Comparison of ENCODE assay signal across 26 cellular contexts in the genomic region with DNA sequence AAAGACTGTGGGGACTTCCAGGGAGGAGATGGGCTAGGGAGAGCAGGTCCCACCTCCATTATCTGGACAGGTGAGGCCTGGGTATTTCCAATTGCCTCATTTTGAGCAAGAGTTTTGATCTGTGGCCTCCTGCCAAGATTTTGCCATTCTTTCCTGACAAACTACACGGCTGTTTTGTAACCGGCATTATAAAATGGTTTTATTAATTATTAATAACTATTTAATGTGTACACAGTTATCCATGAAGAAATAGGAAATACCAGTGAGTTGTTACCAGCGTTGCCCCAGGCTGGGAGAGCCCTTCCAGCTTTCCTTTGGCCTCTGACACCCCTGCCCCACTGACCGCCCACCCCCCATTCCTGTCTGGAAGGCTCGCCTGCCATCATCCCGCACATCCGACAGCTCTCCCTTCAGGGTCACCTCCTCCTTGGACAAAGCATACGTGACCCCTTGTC. TPM values are rescaled to one million over a fixed set of nuclear protein-coding genes. Genes with fewer than 3 reads are reported as not detected.
DNase-seq lines count a peak whose midpoint lies in the region; ATAC-seq, FAIRE-seq and TF ChIP-seq lines count a peak whose summit lies in the region.
"Had no signal": no experiment of that assay in that cellular context is flagged by ENCODE, and none has a peak within 500 bp of the region (broad histone marks: within the 10 kb centered on the region; RNA-seq: fewer than 3 reads in every experiment).

No MANE protein-coding gene starts in this region.

- no peak overlapping the region for H4K8ac ChIP-seq in H9 (replicated peaks; ENCODE audit: insufficient read length, low read depth, low read length)

- H2BK120ac ChIP-seq in H9 (ENCODE audit: low read depth, low read length, poor library complexity, severe bottlenecking) = no peak overlapping the region

- no peaks in the 10 kb centered on the region for H3K27me3 ChIP-seq in body of pancreas
- H3K27me3 ChIP-seq in pancreas = no peaks in the 10 kb centered on the region
- no peaks in the 10 kb centered on the region for H3K27me3 ChIP-seq in H9 (ENCODE audit: insufficient read depth, low read length)
- H3K27me3 ChIP-seq: BLaER1 treated with 17β-estradiol and CSF1 and Interleukin-3, amounts not matched to agents 10 nM and 100 nM had no signal

- no peak overlapping the region for H3K18ac ChIP-seq in H9 (ENCODE audit: insufficient read length, low read depth, low read length)

- H3K79me1 ChIP-seq in H9 (ENCODE audit: insufficient read depth, low read depth, low read length, poor library complexity, severe bottlenecking) = no peaks in the 10 kb centered on the region

- no peaks in the 10 kb centered on the region for H4K20me1 ChIP-seq in H9 (ENCODE audit: control insufficient read depth, insufficient read depth, insufficient read length)

- no peak overlapping the region for H2BK12ac ChIP-seq in H9 (ENCODE audit: insufficient read length, low read depth, low read length)

- intact Hi-C loops in Calu3 (cut with micrococcal nuclease; ENCODE audit: unreplicated experiment) = loop anchor here (10.0 kb wide), 1 partner anchor 92 kb away; the partner anchor contains the start of gene SEC14L2
- intact Hi-C loops in body of pancreas (cut with DNase I) = no loop called here
- intact Hi-C loops in pancreas (cut with DNase I) = no loop called here

- H2AFZ ChIP-seq in H9 (ENCODE audit: low read length) = no peak overlapping the region

- H3K4ac ChIP-seq in H9 (ENCODE audit: low read depth, low read length) = no peak overlapping the region

- DNase-seq in Calu3 (peak; percentile 81), body of pancreas (peak; percentile 70 to 82 (median 78)), left lobe of liver (ENCODE audit: low spot score) (peak; percentile 75), pancreas (peak in 4 of 6 donors; percentile 33 to 77 (median 59)), NCI-H2029 (lab: John Stamatoyannopoulos, UW) (no peak), H9 (no peak), NCI-H1105 (lab: John Stamatoyannopoulos, UW) (no peak)
- DNase-seq in stimulated activated CD4-positive, alpha-beta T cell treated with anti-CD3 and anti-CD28 coated beads, Interleukin-1b, Interleukin-23, amount 100 ng/mL, for 48 hours = no peak
- DNase-seq: AML-193; CD4-positive, alpha-beta T cell; DMS53; Karpas-422; NCI-H1092 treated with DMSO at 0.1 percent for 48 hours; NCI-H1436 treated with DMSO at 0.1 percent for 48 hours; NCI-H1930; NCI-H446 treated with DMSO at 0.1 percent for 48 hours; NCI-H69; SHP77 had no signal

- H3K4me3 ChIP-seq in body of pancreas (no peak overlapping the region), pancreas (no peak overlapping the region)
- H3K4me3 ChIP-seq: BLaER1 treated with 17β-estradiol and CSF1 and Interleukin-3, amounts not matched to agents 10 nM and 100 nM had no signal

- H3K36me3 Mint-ChIP-seq in Calu3 (ENCODE audit: insufficient read depth, unreplicated experiment) = no peaks in the 10 kb centered on the region
- H3K36me3 Mint-ChIP-seq in H9 (ENCODE audit: insufficient read depth in 1 of 3, low read depth in 3 of 3) = no peaks in the 10 kb centered on the region

- H3K4me3 Mint-ChIP-seq in Calu3 (ENCODE audit: low read depth, unreplicated experiment) (no peak overlapping the region), H9 (no peak overlapping the region)
- H3K4me3 Mint-ChIP-seq: CD4-positive, alpha-beta T cell had no signal

- no peak overlapping the region for H3K4me2 ChIP-seq in H9 (ENCODE audit: insufficient read depth, insufficient read length, low read length)
- H3K4me2 ChIP-seq: BLaER1 treated with 17β-estradiol and CSF1 and Interleukin-3, amounts not matched to agents 10 nM and 100 nM had no signal

- TF ChIP-seq CTCF in Calu3 (IDR thresholded peaks at IDR 0.05; ENCODE audit: unreplicated experiment) (no peak), body of pancreas (IDR thresholded peaks at IDR 0.05) (no peak), pancreas (IDR thresholded peaks at IDR 0.05) (no peak), H9 (conservative IDR thresholded peaks at IDR 0.05) (no peak)

- H3K4me1 ChIP-seq in body of pancreas (peaks cover 4% of the 10 kb centered on the region), pancreas (no peaks in the 10 kb centered on the region), H9 (ENCODE audit: insufficient read depth, low read length) (no peaks in the 10 kb centered on the region)

- FAIRE-seq in pancreas (lab: Jason Lieb, UNC) = no peak
- FAIRE-seq: A204.1, GM18507, H54 had no signal

- H3K56ac ChIP-seq in H9 (ENCODE audit: insufficient read length, low read depth, low read length) = no peak overlapping the region

- H3K79me2 ChIP-seq in H9 (ENCODE audit: insufficient read depth, low read length) = no peaks in the 10 kb centered on the region

- WGBS in body of pancreas, 2 donors = 35 to 46% methylated on average over 8 of the region's 8 CpGs
- WGBS in pancreas, 2 donors = 40 to 41% methylated on average over 8 of the region's 8 CpGs
- WGBS in H9 (ENCODE audit: extremely low coverage, insufficient read length, low lambda C conversion rate) = no CpG with 5 or more reads among the region's 8 CpGs

- TF ChIP-seq POLR2A in body of pancreas (IDR thresholded peaks at IDR 0.05) = no peak

- no peak overlapping the region for H3K23ac ChIP-seq in H9 (ENCODE audit: insufficient read length, low read depth, low read length)

- no peak overlapping the region for H2AK5ac ChIP-seq in H9 (ENCODE audit: insufficient read length, low read length)

- CTCF ChIA-PET in Calu3 (lab: Charles Lee) = interaction anchor here (1.5 kb wide), 1 partner anchor 11 kb away, joined by 6 read pairs; no protein-coding TSS in a partner anchor

- H4K91ac ChIP-seq in H9 (ENCODE audit: insufficient read length, low read depth, low read length) = no peak overlapping the region

- no peaks in the 10 kb centered on the region for H3K27me3 Mint-ChIP-seq in Calu3 (ENCODE audit: unreplicated experiment)
- H3K27me3 Mint-ChIP-seq in H9 (ENCODE audit: low read depth) = peaks cover 8% of the 10 kb centered on the region

- no peak overlapping the region for H2BK20ac ChIP-seq in H9 (ENCODE audit: low read depth, low read length, poor library complexity, severe bottlenecking)

- no peaks in the 10 kb centered on the region for H3K36me3 ChIP-seq in body of pancreas (replicated peaks in 1 of 2; ENCODE audit: insufficient read depth in 1 of 2, low read depth in 2 of 2)
- H3K36me3 ChIP-seq in pancreas = no peaks in the 10 kb centered on the region
- H3K36me3 ChIP-seq: BLaER1 treated with 17β-estradiol and CSF1 and Interleukin-3, amounts not matched to agents 10 nM and 100 nM had no signal

- peaks cover 16% of the 10 kb centered on the region for H3K4me1 Mint-ChIP-seq in Calu3 (ENCODE audit: low read depth, unreplicated experiment)
- peaks cover 0 to 6% of the 10 kb centered on the region in 2 experiments; a peak in 3 of 4 replicates for H3K4me1 Mint-ChIP-seq in H9

- H3T11ph ChIP-seq in H9 (ENCODE audit: low read length) = no peak overlapping the region

- no peak overlapping the region for H3K14ac ChIP-seq in H9 (ENCODE audit: insufficient read depth, low read length)

- H3K27ac Mint-ChIP-seq in Calu3 (ENCODE audit: unreplicated experiment) (peak overlapping the region; percentile 18), H9 (peak overlapping the region in 1 of 3 experiments; percentile 83; a peak in 1 of 7 replicates)
- H3K27ac Mint-ChIP-seq: CD4-positive, alpha-beta T cell had no signal

- no peak overlapping the region for H2BK5ac ChIP-seq in H9 (ENCODE audit: insufficient read length, low read length)

- H3K23me2 ChIP-seq in H9 (ENCODE audit: insufficient read length, low read depth, low read length, poor library complexity, severe bottlenecking) = no peaks in the 10 kb centered on the region

- no TSS peak for BruUV-seq in Calu3 (replicated peaks; lab: Mats Ljungman, UMichigan)

- ATAC-seq in body of pancreas (peak; percentile 60), left lobe of liver (peak; percentile 35), pancreas (peak; percentile 44 to 78 (median 58))

- H3K9me3 Mint-ChIP-seq in Calu3 (ENCODE audit: low read depth, unreplicated experiment) (no peaks in the 10 kb centered on the region), H9 (no peaks in the 10 kb centered on the region; a peak in 1 of 5 replicates)
- H3K9me3 Mint-ChIP-seq: CD4-positive, alpha-beta T cell had no signal

- H4K5ac ChIP-seq in H9 (ENCODE audit: insufficient read length, low read depth, low read length) = no peak overlapping the region

- no peaks in the 10 kb centered on the region for H3K9me3 ChIP-seq in body of pancreas
- H3K9me3 ChIP-seq in pancreas = no peaks in the 10 kb centered on the region
- H3K9me3 ChIP-seq in H9 (ENCODE audit: control insufficient read depth, low read depth, low read length) = no peaks in the 10 kb centered on the region
- H3K9me3 ChIP-seq: BLaER1 treated with 17β-estradiol and CSF1 and Interleukin-3, amounts not matched to agents 10 nM and 100 nM had no signal

- no peak overlapping the region for H3K9ac ChIP-seq in H9 (ENCODE audit: extremely low read depth, insufficient read length, low read length)
- H3K9ac ChIP-seq: BLaER1 treated with 17β-estradiol and CSF1 and Interleukin-3, amounts not matched to agents 10 nM and 100 nM had no signal

- H3K27ac ChIP-seq in body of pancreas (peak overlapping the region; percentile 15 to 73 (median 52)), pancreas (peak overlapping the region in 3 of 4 donors; percentile 12 to 41 (median 22)), H9 (ENCODE audit: insufficient read length, low read depth, low read length) (no peak overlapping the region)
- H3K27ac ChIP-seq: BLaER1 treated with 17β-estradiol and CSF1 and Interleukin-3, amounts not matched to agents 10 nM and 100 nM; RWPE1 had no signal

- no peak overlapping the region for H2BK15ac ChIP-seq in H9 (ENCODE audit: low read depth, low read length)

RNA-seq across cellular contexts. Expression of gene SEC14L3, which starts 14.9 kb away (rescaled TPM):
- total RNA-seq in Calu3 (2022) (not detected in 2 replicates), body of pancreas (not detected), left lobe of liver (0.60 TPM), pancreas (not detected), H9 (2021) (not detected in 2 replicates)
- under 1 TPM in 1 of 2 donors, not detected in 1; 0.05 TPM for polyA plus RNA-seq in pancreas
- total RNA-seq: CD4-positive, alpha-beta T cell; Daoy; G401; SK-MEL-5 had no signal

RNA-seq across cellular contexts. Expression of gene SEC14L4, which starts 18.8 kb away (rescaled TPM):
- total RNA-seq in Calu3 (2022) (0.35 and 0.98 TPM in 2 replicates), body of pancreas (under 1 TPM in 1 of 2 donors, not detected in 1; 0.66 TPM), left lobe of liver (29.1 TPM), pancreas (1 to 10 TPM in 1 of 6 donors, under 1 TPM in 2, not detected in 3; 0.12 to 1.4 (median 0.12) TPM), H9 (2021) (0.09 and 0.17 TPM in 2 replicates)
- under 1 TPM; 0.33 to 0.46 TPM for polyA plus RNA-seq in pancreas
- total RNA-seq: CD4-positive, alpha-beta T cell; G401 had no signal

RNA-seq across cellular contexts. Expression of gene SEC14L6, which starts 59.9 kb away (rescaled TPM):
- total RNA-seq in Calu3 (2022) (0.26 and 0.47 TPM in 2 replicates), body of pancreas (1 to 10 TPM in 1 of 2 donors, under 1 TPM in 1; 0.99 to 2.1 TPM), left lobe of liver (0.08 TPM), pancreas (1 to 10 TPM in 5 of 6 donors, under 1 TPM in 1; 0.51 to 3.9 (median 2.3) TPM), H9 (2021) (0.46 and 1.1 TPM in 2 replicates)
- polyA plus RNA-seq in pancreas = 1 to 10 TPM; 3.0 to 6.0 TPM
- total RNA-seq: CD4-positive, alpha-beta T cell; G401; SK-MEL-5 had no signal

Comparison
In these comparisons a context has a peak if more than half of its experiments do, and no peak if none do; other contexts are left out.
1. DNase-seq: peak in Calu3 (single experiment), body of pancreas (4 of 4), left lobe of liver (single experiment) and pancreas (4 of 6); none in NCI-H2029 (single experiment), H9 (single experiment), stimulated activated CD4-positive, alpha-beta T cell treated with anti-CD3 and anti-CD28 coated beads, Interleukin-1b, Interleukin-23, amount 100 ng/mL, for 48 hours (single experiment) and NCI-H1105 (single experiment).
2. RNA of gene SEC14L4, which starts 18.8 kb away (total RNA-seq): 29.1 TPM in left lobe of liver (single experiment); 0.66 TPM in body of pancreas, 0.35 to 0.98 TPM in Calu3, 0.09 to 0.17 TPM in H9 and 0.12 to 1.4 TPM in pancreas; every median in the first group is over 10 times any median in the second.
3. Peak in every context shown above with its lines, with median percentiles within 50 percentile points of each other: ATAC-seq.